Comparison of ENCODE assay signal across 21 cellular contexts in the genomic region with DNA sequence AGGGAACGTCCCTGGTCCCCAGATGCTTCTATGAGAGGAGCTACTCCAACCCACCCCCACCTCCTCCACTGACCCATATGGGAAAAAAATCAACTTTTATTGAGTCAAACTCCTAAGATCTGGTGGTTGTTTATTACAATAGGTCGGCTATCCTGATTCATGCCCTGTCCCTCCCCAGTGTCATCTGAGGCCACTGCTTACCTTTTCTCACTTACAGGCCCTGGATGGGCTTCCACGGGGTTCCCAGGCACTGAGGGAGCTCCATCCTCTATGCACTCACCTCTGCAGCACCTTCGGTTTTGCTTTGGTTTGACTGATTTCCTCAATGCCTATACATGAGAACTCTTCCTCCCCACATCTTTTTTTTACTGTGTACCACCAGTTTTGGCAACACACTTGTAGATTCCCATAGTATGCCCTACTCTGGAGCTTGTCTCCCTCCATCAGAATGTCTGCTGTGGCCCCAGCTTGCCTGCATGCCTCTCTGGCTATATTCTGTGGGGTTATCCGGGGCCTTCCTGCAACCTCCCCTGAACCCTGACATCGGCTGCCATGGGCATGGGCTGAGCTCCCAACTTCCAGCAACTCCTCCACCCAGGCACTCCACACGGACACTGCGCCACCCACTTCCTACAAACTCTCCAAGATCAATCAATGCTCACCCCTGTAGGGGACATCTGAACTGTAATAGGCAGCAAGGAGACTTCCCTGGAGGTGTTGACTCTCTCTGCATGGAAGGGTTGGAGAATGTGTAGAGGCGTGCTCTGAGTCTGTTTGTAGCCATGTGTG.
"Had no signal": no experiment of that assay in that cellular context is flagged by ENCODE, and none has a peak within 500 bp of the region (broad histone marks: within the 10 kb centered on the region; RNA-seq: fewer than 3 reads in every experiment).

No MANE protein-coding gene starts in this region.

- ATAC-seq: HepG2, K562, Panc1, PC-3 had no signal

- DNase-seq: Kasumi-1, MM.1S, NCI-H1092 treated with DMSO at 0.1 percent for 48 hours, NCI-H1417, NCI-H1436 treated with DMSO at 0.1 percent for 48 hours, NCI-H1694, NCI-H187 treated with DMSO at 0.1 percent for 48 hours, NCI-H2029 treated with DMSO at 0.1 percent for 48 hours, NCI-H2227 treated with DMSO at 0.1 percent for 48 hours, NCI-H524, NCI-H69, NCI-H774, PC-3, SHP77, SK-N-SH had no signal

- H3K4me3 ChIP-seq: K562 had no signal

- H3K27ac ChIP-seq: KMS-11, RWPE1 had no signal

- H3K36me3 Mint-ChIP-seq: IgD-negative memory B cell had no signal

- H3K4me1 Mint-ChIP-seq: IgD-negative memory B cell had no signal

- H3K27me3 Mint-ChIP-seq: IgD-negative memory B cell had no signal

- H3K9me2 ChIP-seq: SK-N-SH had no signal

- H3K27ac Mint-ChIP-seq: IgD-negative memory B cell had no signal

- H3K4me2 ChIP-seq: KMS-11, SK-N-SH had no signal

- H3K9me3 ChIP-seq: SK-N-SH had no signal

- H3K4me3 Mint-ChIP-seq: IgD-negative memory B cell had no signal
